In the genomic region with DNA sequence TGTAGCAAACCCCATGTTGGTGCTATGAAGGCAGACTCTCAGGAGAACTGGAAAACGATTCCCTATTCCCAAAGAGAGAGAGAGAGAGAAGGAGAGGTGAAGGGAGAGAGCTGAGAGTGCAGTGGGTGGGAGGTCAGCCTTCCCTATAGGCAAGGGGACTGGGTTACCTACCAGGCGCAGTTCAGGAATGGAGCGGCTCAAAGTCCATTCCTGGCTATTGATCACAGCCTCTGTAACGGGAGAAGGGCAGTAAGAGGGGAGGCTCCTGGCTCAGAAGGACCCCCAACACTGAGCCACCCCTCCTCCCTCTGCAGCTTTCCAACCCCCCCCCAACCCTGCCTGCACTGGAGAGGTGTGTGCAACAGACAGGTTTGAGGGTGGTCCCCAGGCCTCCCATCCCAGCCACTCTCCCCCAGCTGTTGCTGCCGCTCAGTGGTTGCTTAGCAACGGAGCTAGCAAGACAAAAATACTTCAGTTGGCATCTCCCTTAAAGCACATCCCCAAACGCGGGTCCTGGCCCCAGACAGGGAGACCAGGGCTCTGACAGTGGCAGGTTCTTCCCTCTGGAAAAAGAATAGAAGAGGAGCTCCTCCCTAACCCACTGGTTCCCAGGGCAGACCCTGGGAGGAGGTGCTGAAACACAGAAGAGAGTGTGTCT, we compare ENCODE assay signal across 11 cellular contexts. TPM values are rescaled to one million over a fixed set of nuclear protein-coding genes. Genes with fewer than 3 reads are reported as not detected.
A peak's percentile ranks its signal among the peaks of the same experiment; 100 is the strongest.
DNase-seq lines count a peak whose midpoint lies in the region; ATAC-seq and TF ChIP-seq lines count a peak whose summit lies in the region.
"Had no signal": no experiment of that assay in that cellular context is flagged by ENCODE, and none has a peak within 500 bp of the region (broad histone marks: within the 10 kb centered on the region; RNA-seq: fewer than 3 reads in every experiment).

No MANE protein-coding gene starts in this region.

- H3K9me3 ChIP-seq in SK-N-SH (no peaks in the 10 kb centered on the region), neutrophil (no peaks in the 10 kb centered on the region)

- H3K4me3 ChIP-seq in SK-N-SH (ENCODE audit: low read depth in 2 of 2, low read length in 1 of 2) (peak overlapping the region in 1 of 2 experiments; percentile 29; a peak in 1 of 4 replicates), neutrophil (ENCODE audit: low read depth in 1 of 2, low read length in 1 of 2) (no peak overlapping the region)

- POLR2A ChIA-PET in SK-N-SH (lab: Yijun Ruan, JAX) = interaction anchor here (0.6 to 2.9 kb wide), 4 partner anchors 9 to 440 kb away, joined by 3 to 21 read pairs (median 10); a partner anchor contains a TSS

- H3K27ac ChIP-seq in SK-N-SH (ENCODE audit: low read depth in 2 of 2, low read length in 1 of 2) (peak overlapping the region in 1 of 2 experiments; percentile 39; a peak in 1 of 4 replicates), cingulate gyrus (ENCODE audit: low read depth, low read length) (peak overlapping the region; percentile 55), neutrophil (peak overlapping the region; percentile 39)
- H3K27ac ChIP-seq: brain microvascular endothelial cell had no signal

- H3K4me1 ChIP-seq in SK-N-SH (ENCODE audit: control insufficient read depth in 1 of 2, insufficient read depth in 2 of 2, low read depth in 1 of 2, low read length in 1 of 2) (peaks cover 0 to 29% of the 10 kb centered on the region in 2 experiments; a peak in 2 of 4 replicates), neutrophil (ENCODE audit: control insufficient read depth in 1 of 2, insufficient read depth in 1 of 2, low read depth in 1 of 2, low read length in 1 of 2) (peaks cover 15% of the 10 kb centered on the region in 2 experiments)

- peaks cover 0 to 9% of the 10 kb centered on the region in 2 experiments for H3K36me3 ChIP-seq in SK-N-SH (replicated peaks in 1 of 2; ENCODE audit: control insufficient read depth in 1 of 2, insufficient read depth in 2 of 2, low read length in 1 of 2)
- H3K36me3 ChIP-seq in neutrophil = peaks cover 95% of the 10 kb centered on the region
- H3K36me3 ChIP-seq: brain microvascular endothelial cell had no signal

- DNase-seq in SK-N-SH = peak; percentile 61
- DNase-seq in HuH-7 (ENCODE audit: low spot score) = peak; percentile 78
- DNase-seq in UCSD-AML1 (lab: John Stamatoyannopoulos, UW; ENCODE audit: unreplicated experiment) = no peak
- DNase-seq: brain microvascular endothelial cell, foreskin melanocyte, MV-4-11 had no signal

- WGBS in SK-N-SH (ENCODE audit: low lambda C conversion rate) = 64% methylated on average over 8 of the region's 8 CpGs

- CTCF ChIA-PET in SK-N-SH (lab: Yijun Ruan, JAX) = interaction anchor here (0.6 to 7.1 kb wide), 21 partner anchors 10 to 276 kb away, joined by 3 to 133 read pairs (median 5); a partner anchor contains a TSS

- H3K9me2 ChIP-seq in SK-N-SH = no peaks in the 10 kb centered on the region

- TF ChIP-seq EP300 in SK-N-SH (IDR thresholded peaks at IDR 0.05; ENCODE audit: borderline replicate concordance in 1 of 2, low read depth in 1 of 2, low read length in 1 of 2) = no peak

- H4K20me1 ChIP-seq in SK-N-SH (ENCODE audit: insufficient read depth) = no peaks in the 10 kb centered on the region

- no peaks in the 10 kb centered on the region for H3K79me2 ChIP-seq in SK-N-SH (ENCODE audit: insufficient read depth)

- peaks cover 18% of the 10 kb centered on the region for H3F3A ChIP-seq in SK-N-SH (replicated peaks; ENCODE audit: insufficient read depth)

- no peak; the same call in 1 of the 3 replicates for ATAC-seq in SK-N-SH treated with all-trans-retinoic acid at 6 μM for 48 hours
- no peak for ATAC-seq in HG03439 (IDR thresholded peaks at IDR 0.05; ENCODE audit: unreplicated experiment)
- no peak for ATAC-seq in GM21786 (IDR thresholded peaks at IDR 0.05; ENCODE audit: unreplicated experiment)

- no peak overlapping the region for H3K9ac ChIP-seq in SK-N-SH

- H3K27me3 ChIP-seq in SK-N-SH (ENCODE audit: insufficient read depth) = no peaks in the 10 kb centered on the region
- H3K27me3 ChIP-seq in neutrophil = no peaks in the 10 kb centered on the region

- H2AFZ ChIP-seq in SK-N-SH (ENCODE audit: low read depth) = no peak overlapping the region

- H3K4me2 ChIP-seq in SK-N-SH = peak overlapping the region; percentile 87

- TF ChIP-seq RAD21 in SK-N-SH (IDR thresholded peaks at IDR 0.05; ENCODE audit: low read length) = no peak

- TF ChIP-seq CTCF in SK-N-SH (IDR thresholded peaks at IDR 0.05) (no peak), neutrophil (IDR thresholded peaks at IDR 0.05) (no peak)

TF ChIP-seq in SK-N-SH, 30 proteins besides CTCF, POLR2A, EP300 and RAD21 (continues in another document):
- TF ChIP-seq, protein P1, sequence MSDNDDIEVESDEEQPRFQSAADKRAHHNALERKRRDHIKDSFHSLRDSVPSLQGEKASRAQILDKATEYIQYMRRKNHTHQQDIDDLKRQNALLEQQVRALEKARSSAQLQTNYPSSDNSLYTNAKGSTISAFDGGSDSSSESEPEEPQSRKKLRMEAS (IDR thresholded peaks at IDR 0.05; ENCODE audit: low read depth) = no peak
- no peak for TF ChIP-seq TEAD4 (IDR thresholded peaks at IDR 0.05; ENCODE audit: borderline replicate concordance, insufficient read depth)
- no peak for TF ChIP-seq TCF12 (IDR thresholded peaks at IDR 0.05)
- no peak for TF ChIP-seq MEF2A (IDR thresholded peaks at IDR 0.05; ENCODE audit: borderline replicate concordance, low read depth)

TF ChIP-seq in SK-N-SH treated with all-trans-retinoic acid at 6 μM for 48 hours, 23 proteins besides CTCF, POLR2A, EP300 and RAD21:
- TF ChIP-seq GLIS3 (CRISPR knock-in tag; IDR thresholded peaks at IDR 0.05) (no peak), OSR1 (CRISPR knock-in tag; IDR thresholded peaks at IDR 0.05) (no peak), ARNTL (CRISPR knock-in tag; IDR thresholded peaks at IDR 0.05; ENCODE audit: borderline replicate concordance, low read depth) (no peak), ZNF565 (CRISPR knock-in tag; conservative IDR thresholded peaks at IDR 0.05; ENCODE audit: low read depth) (no peak), ZFP30 (CRISPR knock-in tag; IDR thresholded peaks at IDR 0.05) (no peak)
TF ChIP-seq in SK-N-SH treated with all-trans-retinoic acid at 6 μM for 48 hours: peak in this region for 0.

RNA-seq across cellular contexts. Expression of a gene that starts 3.2 kb away (rescaled TPM):
- polyA plus RNA-seq in SK-N-SH (2012; rRNA removed) = 3.9 and 5.2 TPM in 2 replicates
- 1.7 and 2.9 TPM in 2 replicates for polyA plus RNA-seq in SK-N-SH (2012; cell fraction: cytosol; rRNA removed)
- 19.2 and 24.6 TPM in 2 replicates for polyA plus RNA-seq in SK-N-SH (2012; cell fraction: nucleus; rRNA removed)

RNA-seq across cellular contexts. Expression of a gene that starts 9.5 kb away (rescaled TPM):
- 36.8 and 42.8 TPM in 2 replicates for polyA plus RNA-seq in SK-N-SH (2012; rRNA removed)
- polyA plus RNA-seq in SK-N-SH (2012; cell fraction: cytosol; rRNA removed) = 41.5 and 44.8 TPM in 2 replicates
- 21.8 and 54.2 TPM in 2 replicates for polyA plus RNA-seq in SK-N-SH (2012; cell fraction: nucleus; rRNA removed)

RNA-seq across cellular contexts. Expression of a gene that starts 16.8 kb away (rescaled TPM):
- 324 and 395 TPM in 2 replicates for polyA plus RNA-seq in SK-N-SH (2012; rRNA removed)
- 245 and 311 TPM in 2 replicates for polyA plus RNA-seq in SK-N-SH (2012; cell fraction: cytosol; rRNA removed)
- 189 and 210 TPM in 2 replicates for polyA plus RNA-seq in SK-N-SH (2012; cell fraction: nucleus; rRNA removed)

RNA-seq across cellular contexts. Expression of a gene that starts 19.6 kb away (rescaled TPM):
- 21.2 and 24.2 TPM in 2 replicates for polyA plus RNA-seq in SK-N-SH (2012; rRNA removed)
- polyA plus RNA-seq in SK-N-SH (2012; cell fraction: cytosol; rRNA removed) = 11.5 and 17.1 TPM in 2 replicates
- 37.4 and 43.9 TPM in 2 replicates for polyA plus RNA-seq in SK-N-SH (2012; cell fraction: nucleus; rRNA removed)

RNA-seq across cellular contexts. Expression of a gene that starts 31.6 kb away (rescaled TPM):
- polyA plus RNA-seq in SK-N-SH (2012; rRNA removed) = 1.7 and 2.3 TPM in 2 replicates
- polyA plus RNA-seq in SK-N-SH (2012; cell fraction: cytosol; rRNA removed) = 0.41 and 0.59 TPM in 2 replicates
- 19.4 TPM in 2 replicates for polyA plus RNA-seq in SK-N-SH (2012; cell fraction: nucleus; rRNA removed)
